17 cellular contexts compared by ENCODE assay signal in genomic region chr3:184965639-184966430, GRCh38.
DNase-seq lines count a peak whose midpoint lies in the region; ATAC-seq and TF ChIP-seq lines count a peak whose summit lies in the region.
"Had no signal": no experiment of that assay in that cellular context is flagged by ENCODE, and none has a peak within 500 bp of the region (broad histone marks: within the 10 kb centered on the region; RNA-seq: fewer than 3 reads in every experiment).

No MANE protein-coding gene starts in this region.

- no peak overlapping the region for H2AK5ac ChIP-seq in mesendoderm (ENCODE audit: low read length)

- POLR2A ChIA-PET in CD8-positive, alpha-beta T cell (lab: Charles Lee): no interaction called here
- POLR2A ChIA-PET in T-cell (lab: Charles Lee): no interaction called here

- no peak for DNase-seq in CD8-positive, alpha-beta T cell
- peak; percentile 27 for DNase-seq in GM23338 (ENCODE audit: low spot score)
- DNase-seq in T-cell: no peak
- peak; percentile 34 for DNase-seq in mesendoderm
- no peak for DNase-seq in activated gamma-delta T cell treated with Interleukin-2 at 50 U/mL for 16 hours
- DNase-seq: DMS 273 treated with DMSO at 0.1 percent for 48 hours, HCEC 1CT, IMR-90, NCI-H1048, NCI-H146, NCI-H2107, NCI-H226 had no signal

- no peaks in the 10 kb centered on the region for H3K27me3 Mint-ChIP-seq in CD8-positive, alpha-beta T cell (ENCODE audit: low read depth)
- H3K27me3 Mint-ChIP-seq in GM23338 (ENCODE audit: insufficient read depth, low read depth, poor library complexity) (no peaks in the 10 kb centered on the region), T-cell (no peaks in the 10 kb centered on the region)

- H2BK15ac ChIP-seq in mesendoderm (replicated peaks; ENCODE audit: low read depth): no peak overlapping the region

- H3K4me3 Mint-ChIP-seq in CD8-positive, alpha-beta T cell: no peak overlapping the region
- no peak overlapping the region for H3K4me3 Mint-ChIP-seq in GM23338
- no peak overlapping the region for H3K4me3 Mint-ChIP-seq in T-cell

- TF ChIP-seq CTCF in CD8-positive, alpha-beta T cell (IDR thresholded peaks at IDR 0.05): no peak
- TF ChIP-seq CTCF in GM23338 (conservative IDR thresholded peaks at IDR 0.05; ENCODE audit: low read depth in 2 of 2): peak; percentile 32 to 56

- H3K4me2 ChIP-seq in GM23338: no peak overlapping the region
- no peak overlapping the region for H3K4me2 ChIP-seq in mesendoderm (ENCODE audit: low read length)
- H3K4me2 ChIP-seq: BLaER1 had no signal

- H2AFZ ChIP-seq in GM23338: no peak overlapping the region

- peaks cover 65% of the 10 kb centered on the region for H3K36me3 Mint-ChIP-seq in CD8-positive, alpha-beta T cell
- peaks cover 4% of the 10 kb centered on the region; the same call in 2 of the 3 replicates for H3K36me3 Mint-ChIP-seq in GM23338 (ENCODE audit: low read depth)
- H3K36me3 Mint-ChIP-seq in T-cell: peaks cover 55% of the 10 kb centered on the region

- H3K18ac ChIP-seq in mesendoderm (ENCODE audit: low read length): no peak overlapping the region

- H4K20me1 ChIP-seq in GM23338 (replicated peaks; ENCODE audit: insufficient read depth): 0 out of 2 replicates have a peak, but pooled peaks cover 4% of the 10 kb centered on the region
- H4K20me1 ChIP-seq: BLaER1 had no signal

- peaks cover 11% of the 10 kb centered on the region for H3K4me1 ChIP-seq in CD8-positive, alpha-beta T cell (ENCODE audit: insufficient read depth, low read length)
- H3K4me1 ChIP-seq in GM23338 (ENCODE audit: insufficient read depth) (no peaks in the 10 kb centered on the region), mesendoderm (ENCODE audit: control insufficient read depth, low read depth, low read length) (no peaks in the 10 kb centered on the region)
- H3K4me1 ChIP-seq: BLaER1 had no signal

- H3K36me3 ChIP-seq in CD8-positive, alpha-beta T cell (ENCODE audit: insufficient read depth, low read length): peaks cover 7% of the 10 kb centered on the region
- no peaks in the 10 kb centered on the region for H3K36me3 ChIP-seq in GM23338 (ENCODE audit: insufficient read depth)
- H3K36me3 ChIP-seq in mesendoderm (ENCODE audit: control insufficient read depth, insufficient read depth, low read length): no peaks in the 10 kb centered on the region

- no peak overlapping the region for H2BK5ac ChIP-seq in mesendoderm (ENCODE audit: low read length)

- H3K9ac ChIP-seq in mesendoderm (ENCODE audit: low read length): no peak overlapping the region
- H3K9ac ChIP-seq: BLaER1 had no signal

- ATAC-seq in CD8-positive, alpha-beta T cell: no peak
- peak; percentile 63 for ATAC-seq in GM23338
- no peak for ATAC-seq in T-cell (replicated peaks in 1 of 4)
- no peak for ATAC-seq in GM21526 (IDR thresholded peaks at IDR 0.05; ENCODE audit: low FRiP score, unreplicated experiment)
- no peak for ATAC-seq in HG02610 (IDR thresholded peaks at IDR 0.05; ENCODE audit: unreplicated experiment)
- ATAC-seq: Panc1, Right ventricle myocardium inferior had no signal

- H3K4me3 ChIP-seq in CD8-positive, alpha-beta T cell (ENCODE audit: low read depth, low read length): no peak overlapping the region
- no peak overlapping the region for H3K4me3 ChIP-seq in GM23338
- no peak overlapping the region for H3K4me3 ChIP-seq in mesendoderm (ENCODE audit: low read length)
- H3K4me3 ChIP-seq: BLaER1 had no signal

- H3K27ac ChIP-seq in CD8-positive, alpha-beta T cell (ENCODE audit: low read depth, low read length): peak overlapping the region; percentile 6
- no peak overlapping the region for H3K27ac ChIP-seq in GM23338 (ENCODE audit: low read depth)
- no peak overlapping the region for H3K27ac ChIP-seq in mesendoderm (ENCODE audit: low read depth, low read length)
- H3K27ac ChIP-seq: BLaER1 had no signal

- H3K23ac ChIP-seq in mesendoderm (ENCODE audit: low read length): no peak overlapping the region

- H4K8ac ChIP-seq in mesendoderm (ENCODE audit: low read depth, low read length): no peak overlapping the region

- no peaks in the 10 kb centered on the region for H3K9me2 ChIP-seq in GM23338 (ENCODE audit: insufficient read depth)

- H3K79me2 ChIP-seq in GM23338 (replicated peaks; ENCODE audit: insufficient read depth): no peaks in the 10 kb centered on the region
- no peaks in the 10 kb centered on the region for H3K79me2 ChIP-seq in mesendoderm (ENCODE audit: control insufficient read depth, insufficient read depth, low read length)

- H3K9me3 Mint-ChIP-seq in CD8-positive, alpha-beta T cell: no peaks in the 10 kb centered on the region
- H3K9me3 Mint-ChIP-seq in GM23338: no peaks in the 10 kb centered on the region
- H3K9me3 Mint-ChIP-seq in T-cell: no peaks in the 10 kb centered on the region

- no CpG with 5 or more reads among the region's 6 CpGs for WGBS in mesendoderm (ENCODE audit: extremely low coverage, insufficient coverage, low lambda C conversion rate)

- peak overlapping the region; percentile 49 for H3K27ac Mint-ChIP-seq in CD8-positive, alpha-beta T cell
- H3K27ac Mint-ChIP-seq in GM23338 (peak overlapping the region; percentile 33; the same call in 1 of the 2 replicates), T-cell (peak overlapping the region; percentile 2 to 5)

- peaks cover 22% of the 10 kb centered on the region for H3K4me1 Mint-ChIP-seq in CD8-positive, alpha-beta T cell (ENCODE audit: low read depth)
- H3K4me1 Mint-ChIP-seq in GM23338 (peaks cover 7% of the 10 kb centered on the region; the same call in 2 of the 3 replicates), T-cell (peaks cover 13 to 20% (median 15%) of the 10 kb centered on the region in 3 donors)

- intact Hi-C loops in CD8-positive, alpha-beta T cell (cut with DNase I, micrococcal nuclease): no loop called here

- H3K4ac ChIP-seq in mesendoderm (ENCODE audit: low read depth, low read length): no peak overlapping the region

- no peaks in the 10 kb centered on the region for H3F3A ChIP-seq in GM23338 (replicated peaks; ENCODE audit: low read depth)

- H3K79me1 ChIP-seq in mesendoderm (ENCODE audit: low read length): no peaks in the 10 kb centered on the region

- H3K27me3 ChIP-seq in CD8-positive, alpha-beta T cell (ENCODE audit: insufficient read depth, low read length): no peaks in the 10 kb centered on the region
- H3K27me3 ChIP-seq in GM23338 (ENCODE audit: insufficient read depth): no peaks in the 10 kb centered on the region
- H3K27me3 ChIP-seq in mesendoderm (ENCODE audit: insufficient read depth, low read length, poor library complexity): no peaks in the 10 kb centered on the region
- H3K27me3 ChIP-seq: BLaER1 had no signal

- CTCF ChIA-PET in CD8-positive, alpha-beta T cell (lab: Charles Lee): interaction anchor here (0.8 kb wide), 1 partner anchor 242 kb away, joined by 3 read pairs; no protein-coding TSS in a partner anchor
- CTCF ChIA-PET in T-cell (lab: Charles Lee): interaction anchor here in 1 of 2 donors (0.7 kb wide), 1 partner anchor 9 kb away, joined by 4 read pairs; no protein-coding TSS in a partner anchor

- H3K56ac ChIP-seq in mesendoderm (ENCODE audit: low read length): no peak overlapping the region

- no peak overlapping the region for H2BK120ac ChIP-seq in mesendoderm (ENCODE audit: low read depth, low read length)

- H3K9me3 ChIP-seq in CD8-positive, alpha-beta T cell (ENCODE audit: low read length): no peaks in the 10 kb centered on the region
- H3K9me3 ChIP-seq: BLaER1 had no signal

- H4K5ac ChIP-seq in mesendoderm (ENCODE audit: low read length): no peak overlapping the region

TF ChIP-seq in GM23338, 12 proteins besides CTCF, POLR2A, EP300 and RAD21 (continues in another document):
- TF ChIP-seq JUNB (IDR thresholded peaks at IDR 0.05; ENCODE audit: unreplicated experiment) (no peak), EZH2phosphoT487 (IDR thresholded peaks at IDR 0.05; ENCODE audit: unreplicated experiment) (no peak), ETS1 (IDR thresholded peaks at IDR 0.05) (no peak), NANOG (IDR thresholded peaks at IDR 0.05; ENCODE audit: borderline replicate concordance) (no peak)

Comparison
In these comparisons a context has a peak if more than half of its experiments do, and no peak if none do; other contexts are left out.
1. DNase-seq: peak in GM23338 (single experiment) and mesendoderm (single experiment); none in CD8-positive, alpha-beta T cell (0 of 7), T-cell (0 of 34) and activated gamma-delta T cell treated with Interleukin-2 at 50 U/mL for 16 hours (single experiment).
2. Peak in every context shown above with its lines, with median percentiles within 50 percentile points of each other: H3K27ac Mint-ChIP-seq.